19 cellular contexts compared by ENCODE assay signal in genomic region chr2:232897971-232898408, GRCh38. TPM values are rescaled to one million over a fixed set of nuclear protein-coding genes. Genes with fewer than 3 reads are reported as not detected.
DNase-seq lines count a peak whose midpoint lies in the region; ATAC-seq and TF ChIP-seq lines count a peak whose summit lies in the region.
"Had no signal": no experiment of that assay in that cellular context is flagged by ENCODE, and none has a peak within 500 bp of the region (broad histone marks: within the 10 kb centered on the region; RNA-seq: fewer than 3 reads in every experiment).

No MANE protein-coding gene starts in this region.

- intact Hi-C loops in activated CD4-positive, alpha-beta memory T cell treated with anti-CD3 and anti-CD28 coated beads for 36 hours (cut with micrococcal nuclease), result loop anchor here (5.0 to 10.0 kb wide), 2 partner anchors 164 to 347 kb away; partner anchors contain the start of gene INPP5D
- intact Hi-C loops in A673 (cut with micrococcal nuclease; ENCODE audit: unreplicated experiment), result no loop called here

- H3K4me2 ChIP-seq in SK-N-SH, result no peak overlapping the region
- H3K4me2 ChIP-seq: BLaER1 treated with 17β-estradiol and CSF1 and Interleukin-3, amounts not matched to agents 10 nM and 100 nM had no signal

- H3K36me3 Mint-ChIP-seq in activated CD4-positive, alpha-beta memory T cell treated with anti-CD3 and anti-CD28 coated beads for 36 hours, result no peaks in the 10 kb centered on the region
- H3K36me3 Mint-ChIP-seq in activated CD4-positive, alpha-beta memory T cell treated with anti-CD3 and anti-CD28 coated beads, Interleukin-2, amount 10 ng/mL, durations not matched to agents 7 days and 5 days (ENCODE audit: low read depth), result no peaks in the 10 kb centered on the region
- H3K36me3 Mint-ChIP-seq in naive thymus-derived CD8-positive, alpha-beta T cell, result no peaks in the 10 kb centered on the region

- H3K9me3 ChIP-seq in A673 (ENCODE audit: low read depth, low read length, poor library complexity, severe bottlenecking) (no peaks in the 10 kb centered on the region), SK-N-SH (no peaks in the 10 kb centered on the region)
- H3K9me3 ChIP-seq: BLaER1 treated with 17β-estradiol and CSF1 and Interleukin-3, amounts not matched to agents 10 nM and 100 nM; esophagus muscularis mucosa; gastroesophageal sphincter; uterus had no signal

- TF ChIP-seq CTCF in RWPE1 (conservative IDR thresholded peaks at IDR 0.05; ENCODE audit: low read depth), result no peak
- no peak for TF ChIP-seq CTCF in A673 (conservative IDR thresholded peaks at IDR 0.05; ENCODE audit: low read depth, low read length)
- no peak for TF ChIP-seq CTCF in SK-N-SH (IDR thresholded peaks at IDR 0.05)

- H3K36me3 ChIP-seq in A673 (ENCODE audit: insufficient read depth, low read length, poor library complexity, severe bottlenecking) (no peaks in the 10 kb centered on the region), SK-N-SH (replicated peaks in 1 of 2; ENCODE audit: control insufficient read depth in 1 of 2, insufficient read depth in 2 of 2, low read length in 1 of 2) (no peaks in the 10 kb centered on the region)
- H3K36me3 ChIP-seq: BLaER1 treated with 17β-estradiol and CSF1 and Interleukin-3, amounts not matched to agents 10 nM and 100 nM; esophagus muscularis mucosa; gastroesophageal sphincter; uterus had no signal

- H3K4me1 ChIP-seq in A673 (ENCODE audit: insufficient read depth, low read length, poor library complexity, severe bottlenecking) (no peaks in the 10 kb centered on the region), SK-N-SH (ENCODE audit: control insufficient read depth in 1 of 2, insufficient read depth in 2 of 2, low read depth in 1 of 2, low read length in 1 of 2) (peaks cover 3 to 12% of the 10 kb centered on the region in 2 experiments; a peak in 3 of 4 replicates)
- H3K4me1 ChIP-seq: esophagus muscularis mucosa, gastroesophageal sphincter, uterus had no signal

- H3K79me2 ChIP-seq in SK-N-SH (ENCODE audit: insufficient read depth), result no peaks in the 10 kb centered on the region

- no peak for ATAC-seq in naive thymus-derived CD8-positive, alpha-beta T cell
- ATAC-seq: gastroesophageal sphincter had no signal

- no peak for TF ChIP-seq EP300 in SK-N-SH (IDR thresholded peaks at IDR 0.05; ENCODE audit: borderline replicate concordance in 1 of 2, low read depth in 1 of 2, low read length in 1 of 2)

- CTCF ChIA-PET in activated CD4-positive, alpha-beta memory T cell treated with anti-CD3 and anti-CD28 coated beads for 36 hours (lab: Charles Lee), result interaction anchor here (0.7 to 0.9 kb wide), 2 partner anchors 24 to 156 kb away, joined by 3 read pairs; no protein-coding TSS in a partner anchor
- CTCF ChIA-PET in activated CD4-positive, alpha-beta memory T cell treated with anti-CD3 and anti-CD28 coated beads, Interleukin-2, amount 10 ng/mL, durations not matched to agents 7 days and 5 days (lab: Charles Lee), result no interaction called here
- CTCF ChIA-PET in RWPE1 (lab: Yijun Ruan, JAX), result no interaction called here
- CTCF ChIA-PET in A673 (lab: Charles Lee), result no interaction called here
- CTCF ChIA-PET in SK-N-SH (lab: Yijun Ruan, JAX), result no interaction called here

- H2AFZ ChIP-seq in SK-N-SH (ENCODE audit: low read depth), result no peak overlapping the region

- H3K27ac ChIP-seq in RWPE1 (peak overlapping the region; percentile 31), angular gyrus (ENCODE audit: low read depth, low read length) (peak overlapping the region; percentile 25), A673 (ENCODE audit: low read depth, low read length, poor library complexity, severe bottlenecking) (no peak overlapping the region), SK-N-SH (ENCODE audit: low read depth in 2 of 2, low read length in 1 of 2) (no peak overlapping the region)
- H3K27ac ChIP-seq: BLaER1 treated with 17β-estradiol and CSF1 and Interleukin-3, amounts not matched to agents 10 nM and 100 nM; esophagus muscularis mucosa; gastroesophageal sphincter; uterus had no signal

- H4K20me1 ChIP-seq in SK-N-SH (ENCODE audit: insufficient read depth), result no peaks in the 10 kb centered on the region
- H4K20me1 ChIP-seq: BLaER1 treated with 17β-estradiol and CSF1 and Interleukin-3, amounts not matched to agents 10 nM and 100 nM had no signal

- no peak overlapping the region for H3K9ac ChIP-seq in SK-N-SH
- H3K9ac ChIP-seq: BLaER1 treated with 17β-estradiol and CSF1 and Interleukin-3, amounts not matched to agents 10 nM and 100 nM had no signal

- H3K27me3 ChIP-seq in A673 (replicated peaks; ENCODE audit: insufficient read depth, low read depth, low read length, poor library complexity) (no peaks in the 10 kb centered on the region), SK-N-SH (ENCODE audit: insufficient read depth) (no peaks in the 10 kb centered on the region)
- H3K27me3 ChIP-seq: BLaER1 treated with 17β-estradiol and CSF1 and Interleukin-3, amounts not matched to agents 10 nM and 100 nM; uterus had no signal

- DNase-seq in activated CD4-positive, alpha-beta memory T cell treated with anti-CD3 and anti-CD28 coated beads for 36 hours, result peak; percentile 85
- no peak for DNase-seq in activated CD4-positive, alpha-beta memory T cell treated with anti-CD3 and anti-CD28 coated beads, Interleukin-2, amount 10 ng/mL, durations not matched to agents 7 days and 5 days
- no peak for DNase-seq in RWPE1 (ENCODE audit: low spot score)
- peak; percentile 46 for DNase-seq in stimulated activated CD4-positive, alpha-beta T cell treated with anti-CD3 and anti-CD28 coated beads, Interleukin-4, amount 100 ng/mL, for 24 hours
- no peak for DNase-seq in A673 (ENCODE audit: low spot score)
- no peak for DNase-seq in naive thymus-derived CD8-positive, alpha-beta T cell
- DNase-seq in SK-N-SH, result no peak
- DNase-seq: ACHN; effector memory CD4-positive, alpha-beta T cell; NCI-H526 treated with DMSO at 0.1 percent for 48 hours; RPMI8226; small intestine; T-helper 9 cell; uterus had no signal

- POLR2A ChIA-PET in activated CD4-positive, alpha-beta memory T cell treated with anti-CD3 and anti-CD28 coated beads for 36 hours (lab: Charles Lee), result interaction anchor here (0.6 to 1.2 kb wide), 3 partner anchors 28 to 180 kb away, joined by 3 to 6 read pairs (median 3); no protein-coding TSS in a partner anchor
- POLR2A ChIA-PET in activated CD4-positive, alpha-beta memory T cell treated with anti-CD3 and anti-CD28 coated beads, Interleukin-2, amount 10 ng/mL, durations not matched to agents 7 days and 5 days (lab: Charles Lee), result no interaction called here
- POLR2A ChIA-PET in RWPE1 (lab: Yijun Ruan, JAX; ENCODE audit: low non-redundant PET), result no interaction called here
- POLR2A ChIA-PET in A673 (lab: Charles Lee; ENCODE audit: low non-redundant PET), result no interaction called here
- POLR2A ChIA-PET in naive thymus-derived CD8-positive, alpha-beta T cell (lab: Charles Lee), result no interaction called here
- POLR2A ChIA-PET in SK-N-SH (lab: Yijun Ruan, JAX), result no interaction called here

- 91% methylated on average over 8 of the region's 9 CpGs for WGBS in SK-N-SH (ENCODE audit: low lambda C conversion rate)

- peaks cover 3% of the 10 kb centered on the region for H3F3A ChIP-seq in SK-N-SH (replicated peaks; ENCODE audit: insufficient read depth)

- no peak overlapping the region for H3K4me3 Mint-ChIP-seq in activated CD4-positive, alpha-beta memory T cell treated with anti-CD3 and anti-CD28 coated beads for 36 hours
- no peak overlapping the region for H3K4me3 Mint-ChIP-seq in activated CD4-positive, alpha-beta memory T cell treated with anti-CD3 and anti-CD28 coated beads, Interleukin-2, amount 10 ng/mL, durations not matched to agents 7 days and 5 days
- H3K4me3 Mint-ChIP-seq in naive thymus-derived CD8-positive, alpha-beta T cell, result no peak overlapping the region

- H3K9me3 Mint-ChIP-seq in activated CD4-positive, alpha-beta memory T cell treated with anti-CD3 and anti-CD28 coated beads for 36 hours, result no peaks in the 10 kb centered on the region
- H3K9me3 Mint-ChIP-seq in activated CD4-positive, alpha-beta memory T cell treated with anti-CD3 and anti-CD28 coated beads, Interleukin-2, amount 10 ng/mL, durations not matched to agents 7 days and 5 days, result no peaks in the 10 kb centered on the region
- H3K9me3 Mint-ChIP-seq in naive thymus-derived CD8-positive, alpha-beta T cell, result no peaks in the 10 kb centered on the region

- H3K4me1 Mint-ChIP-seq in activated CD4-positive, alpha-beta memory T cell treated with anti-CD3 and anti-CD28 coated beads for 36 hours (ENCODE audit: low read depth), result peaks cover 18% of the 10 kb centered on the region
- H3K4me1 Mint-ChIP-seq in activated CD4-positive, alpha-beta memory T cell treated with anti-CD3 and anti-CD28 coated beads, Interleukin-2, amount 10 ng/mL, durations not matched to agents 7 days and 5 days, result peaks cover 11% of the 10 kb centered on the region
- H3K4me1 Mint-ChIP-seq in naive thymus-derived CD8-positive, alpha-beta T cell, result no peaks in the 10 kb centered on the region

- TF ChIP-seq RAD21 in SK-N-SH (IDR thresholded peaks at IDR 0.05; ENCODE audit: low read length), result no peak

- no peak overlapping the region for H3K4me3 ChIP-seq in A673 (ENCODE audit: low read depth, low read length, poor library complexity, severe bottlenecking)
- H3K4me3 ChIP-seq in SK-N-SH (ENCODE audit: low read depth in 2 of 2, low read length in 1 of 2), result no peak overlapping the region
- H3K4me3 ChIP-seq: BLaER1 treated with 17β-estradiol and CSF1 and Interleukin-3, amounts not matched to agents 10 nM and 100 nM; esophagus muscularis mucosa; gastroesophageal sphincter; lung; uterus had no signal

- peaks cover 3% of the 10 kb centered on the region for H3K27me3 Mint-ChIP-seq in activated CD4-positive, alpha-beta memory T cell treated with anti-CD3 and anti-CD28 coated beads for 36 hours
- no peaks in the 10 kb centered on the region for H3K27me3 Mint-ChIP-seq in activated CD4-positive, alpha-beta memory T cell treated with anti-CD3 and anti-CD28 coated beads, Interleukin-2, amount 10 ng/mL, durations not matched to agents 7 days and 5 days
- H3K27me3 Mint-ChIP-seq in naive thymus-derived CD8-positive, alpha-beta T cell, result peaks cover 0 to 6% (median 0%) of the 10 kb centered on the region in 5 donors

- no TSS peak for BruUV-seq in A673 (replicated peaks; lab: Mats Ljungman, UMichigan)

- no peak overlapping the region for H3K27ac Mint-ChIP-seq in activated CD4-positive, alpha-beta memory T cell treated with anti-CD3 and anti-CD28 coated beads for 36 hours
- H3K27ac Mint-ChIP-seq in activated CD4-positive, alpha-beta memory T cell treated with anti-CD3 and anti-CD28 coated beads, Interleukin-2, amount 10 ng/mL, durations not matched to agents 7 days and 5 days, result no peak overlapping the region
- no peak overlapping the region for H3K27ac Mint-ChIP-seq in naive thymus-derived CD8-positive, alpha-beta T cell

- H3K9me2 ChIP-seq in SK-N-SH, result no peaks in the 10 kb centered on the region

RNA-seq across cellular contexts. Expression of gene SNORC, which starts 27.9 kb away (rescaled TPM):
- total RNA-seq in activated CD4-positive, alpha-beta memory T cell treated with anti-CD3 and anti-CD28 coated beads for 36 hours, result 1 to 10 TPM in 1 of 2 experiments, under 1 TPM in 1; 0.85 to 1.7 TPM
- 1 to 10 TPM; 1.3 to 1.9 TPM for total RNA-seq in activated CD4-positive, alpha-beta memory T cell treated with anti-CD3 and anti-CD28 coated beads, Interleukin-2, amount 10 ng/mL, durations not matched to agents 7 days and 5 days
- 4.6 and 4.7 TPM in 2 replicates for total RNA-seq in A673 (2021)
- 1 to 10 TPM; 4.0 to 4.7 TPM for total RNA-seq in naive thymus-derived CD8-positive, alpha-beta T cell
- polyA plus RNA-seq in naive thymus-derived CD8-positive, alpha-beta T cell, result not detected
- polyA plus RNA-seq in SK-N-SH (2012; rRNA removed), result 1.2 and 1.3 TPM in 2 replicates
- polyA plus RNA-seq in SK-N-SH (2012; cell fraction: cytosol; rRNA removed), result 0.51 and 0.81 TPM in 2 replicates
- 7.3 and 11.7 TPM in 2 replicates for polyA plus RNA-seq in SK-N-SH (2012; cell fraction: nucleus; rRNA removed)

Comparison
In these comparisons a context has a peak if more than half of its experiments do, and no peak if none do; other contexts are left out.
1. DNase-seq: peak in activated CD4-positive, alpha-beta memory T cell treated with anti-CD3 and anti-CD28 coated beads for 36 hours (single experiment) and stimulated activated CD4-positive, alpha-beta T cell treated with anti-CD3 and anti-CD28 coated beads, Interleukin-4, amount 100 ng/mL, for 24 hours (single experiment); none in activated CD4-positive, alpha-beta memory T cell treated with anti-CD3 and anti-CD28 coated beads, Interleukin-2, amount 10 ng/mL, durations not matched to agents 7 days and 5 days (single experiment), RWPE1 (single experiment), A673 (single experiment), naive thymus-derived CD8-positive, alpha-beta T cell (0 of 10) and SK-N-SH (single experiment).
2. H3K27ac ChIP-seq: peak in RWPE1 (single experiment) and angular gyrus (single experiment); none in A673 (single experiment) and SK-N-SH (0 of 2).